In genomic region chr5:58071566-58071965, GRCh38 we compare ENCODE assay signal across 13 cellular contexts.
A peak's percentile ranks its signal among the peaks of the same experiment; 100 is the strongest.
DNase-seq lines count a peak whose midpoint lies in the region; ATAC-seq and TF ChIP-seq lines count a peak whose summit lies in the region.
"Had no signal": no experiment of that assay in that cellular context is flagged by ENCODE, and none has a peak within 500 bp of the region (broad histone marks: within the 10 kb centered on the region; RNA-seq: fewer than 3 reads in every experiment).

No MANE protein-coding gene starts in this region.

- no peak overlapping the region for H2AFZ ChIP-seq in neuronal stem cell (ENCODE audit: low read length)

- intact Hi-C loops in left ventricle myocardium inferior (cut with micrococcal nuclease), result no loop called here
- intact Hi-C loops in activated CD4-positive, alpha-beta memory T cell treated with anti-CD3 and anti-CD28 coated beads for 36 hours (cut with micrococcal nuclease), result no loop called here

- H3K36me3 Mint-ChIP-seq in activated CD4-positive, alpha-beta memory T cell treated with anti-CD3 and anti-CD28 coated beads for 36 hours, result no peaks in the 10 kb centered on the region
- H3K36me3 Mint-ChIP-seq: activated naive CD4-positive, alpha-beta T cell treated with anti-CD3 and anti-CD28 coated beads, Interleukin-2, amount 10 ng/mL, durations not matched to agents 7 days and 5 days had no signal

- no peak overlapping the region for H3K4ac ChIP-seq in neuronal stem cell (ENCODE audit: low read length)

- H3K27ac Mint-ChIP-seq in activated CD4-positive, alpha-beta memory T cell treated with anti-CD3 and anti-CD28 coated beads for 36 hours, result no peak overlapping the region
- H3K27ac Mint-ChIP-seq: activated naive CD4-positive, alpha-beta T cell treated with anti-CD3 and anti-CD28 coated beads, Interleukin-2, amount 10 ng/mL, durations not matched to agents 7 days and 5 days; B cell had no signal

- H3K27me3 Mint-ChIP-seq in activated CD4-positive, alpha-beta memory T cell treated with anti-CD3 and anti-CD28 coated beads for 36 hours, result no peaks in the 10 kb centered on the region
- H3K27me3 Mint-ChIP-seq: activated naive CD4-positive, alpha-beta T cell treated with anti-CD3 and anti-CD28 coated beads, Interleukin-2, amount 10 ng/mL, durations not matched to agents 7 days and 5 days; B cell had no signal

- no peak overlapping the region for H3K18ac ChIP-seq in neuronal stem cell (ENCODE audit: low read length)

- H2BK120ac ChIP-seq in neuronal stem cell (ENCODE audit: low read depth, low read length), result no peak overlapping the region

- H4K8ac ChIP-seq in neuronal stem cell (ENCODE audit: low read depth, low read length), result no peak overlapping the region

- H3K4me1 ChIP-seq in HUES48 (ENCODE audit: control insufficient read depth, insufficient read depth, low read length) (peaks cover 3% of the 10 kb centered on the region; the same call in 1 of the 2 replicates), left ventricle myocardium inferior (peaks cover 63% of the 10 kb centered on the region), neuronal stem cell (ENCODE audit: control insufficient read depth in 2 of 2, insufficient read depth in 1 of 2, low read depth in 1 of 2, low read length in 2 of 2) (peaks cover 7 to 37% of the 10 kb centered on the region in 2 donors), SJCRH30 (0 out of 2 replicates have a peak, but pooled peaks cover 4% of the 10 kb centered on the region)
- H3K4me1 ChIP-seq: upper lobe of right lung had no signal

- no peak overlapping the region for H3K14ac ChIP-seq in neuronal stem cell (ENCODE audit: low read length)

- H2BK12ac ChIP-seq in neuronal stem cell (ENCODE audit: low read length), result no peak overlapping the region

- H3K4me2 ChIP-seq in neuronal stem cell (ENCODE audit: insufficient read depth, low read length, poor library complexity, severe bottlenecking), result no peak overlapping the region

- H3K27me3 ChIP-seq in HUES48 (ENCODE audit: control insufficient read depth, insufficient read depth, low read length) (no peaks in the 10 kb centered on the region), left ventricle myocardium inferior (ENCODE audit: low read depth) (no peaks in the 10 kb centered on the region), neuronal stem cell (ENCODE audit: control insufficient read depth in 3 of 3, insufficient read depth in 3 of 3, low read depth in 1 of 3, low read length in 3 of 3) (no peaks in the 10 kb centered on the region), SJCRH30 (no peaks in the 10 kb centered on the region)
- H3K27me3 ChIP-seq: upper lobe of right lung had no signal

- H3K9ac ChIP-seq in HUES48 (ENCODE audit: low read depth, low read length) (no peak overlapping the region), neuronal stem cell (ENCODE audit: low read depth, low read length, poor library complexity) (no peak overlapping the region)

- H3K9me3 Mint-ChIP-seq in activated CD4-positive, alpha-beta memory T cell treated with anti-CD3 and anti-CD28 coated beads for 36 hours, result no peaks in the 10 kb centered on the region
- H3K9me3 Mint-ChIP-seq: activated naive CD4-positive, alpha-beta T cell treated with anti-CD3 and anti-CD28 coated beads, Interleukin-2, amount 10 ng/mL, durations not matched to agents 7 days and 5 days had no signal

- ATAC-seq in GM21825 (IDR thresholded peaks at IDR 0.05; ENCODE audit: unreplicated experiment), result no peak
- ATAC-seq: upper lobe of right lung had no signal

- DNase-seq in UCSD-AML1 (lab: John Stamatoyannopoulos, UW; ENCODE audit: unreplicated experiment) (peak; percentile 35), left ventricle myocardium inferior (peak; percentile 61), neuronal stem cell (ENCODE audit: low spot score) (peak; percentile 29), SJCRH30 (no peak), inferior parietal cortex (ENCODE audit: extremely low spot score) (no peak)
- no peak for DNase-seq in activated CD4-positive, alpha-beta memory T cell treated with anti-CD3 and anti-CD28 coated beads for 36 hours
- DNase-seq: activated naive CD4-positive, alpha-beta T cell treated with anti-CD3 and anti-CD28 coated beads, Interleukin-2, amount 10 ng/mL, durations not matched to agents 7 days and 5 days; NCI-H1105 treated with DMSO at 0.1 percent for 48 hours; SHP77 treated with DMSO at 0.1 percent for 48 hours; upper lobe of right lung had no signal

- H3K36me3 ChIP-seq in HUES48 (ENCODE audit: control insufficient read depth, insufficient read depth, low read length), result no peaks in the 10 kb centered on the region
- H3K36me3 ChIP-seq in left ventricle myocardium inferior, result no peaks in the 10 kb centered on the region
- H3K36me3 ChIP-seq in neuronal stem cell (replicated peaks in 1 of 2; ENCODE audit: control insufficient read depth in 2 of 2, insufficient read depth in 2 of 2, low read length in 2 of 2), result no peaks in the 10 kb centered on the region
- H3K36me3 ChIP-seq in SJCRH30, result no peaks in the 10 kb centered on the region
- H3K36me3 ChIP-seq: upper lobe of right lung had no signal

- H2BK5ac ChIP-seq in neuronal stem cell (ENCODE audit: low read length), result no peak overlapping the region

- POLR2A ChIA-PET in activated CD4-positive, alpha-beta memory T cell treated with anti-CD3 and anti-CD28 coated beads for 36 hours (lab: Charles Lee), result no interaction called here

- no peak overlapping the region for H2AK5ac ChIP-seq in neuronal stem cell (ENCODE audit: low read depth, low read length)

- H3K23ac ChIP-seq in neuronal stem cell (ENCODE audit: low read depth, low read length, poor library complexity), result no peak overlapping the region

- H3K4me3 Mint-ChIP-seq in activated CD4-positive, alpha-beta memory T cell treated with anti-CD3 and anti-CD28 coated beads for 36 hours, result no peak overlapping the region
- H3K4me3 Mint-ChIP-seq: activated naive CD4-positive, alpha-beta T cell treated with anti-CD3 and anti-CD28 coated beads, Interleukin-2, amount 10 ng/mL, durations not matched to agents 7 days and 5 days; B cell had no signal

- no peak overlapping the region for H4K91ac ChIP-seq in neuronal stem cell (ENCODE audit: low read depth, low read length, poor library complexity)

- TF ChIP-seq CTCF in left ventricle myocardium inferior (IDR thresholded peaks at IDR 0.05; ENCODE audit: borderline replicate concordance), result no peak

- H3K27ac ChIP-seq in HUES48 (ENCODE audit: low read depth, low read length) (peak overlapping the region; percentile 33), left ventricle myocardium inferior (replicated peaks) (peak overlapping the region; percentile 88), neuronal stem cell (replicated peaks; ENCODE audit: low read length) (no peak overlapping the region), SJCRH30 (no peak overlapping the region)
- H3K27ac ChIP-seq: upper lobe of right lung had no signal

- CTCF ChIA-PET in activated CD4-positive, alpha-beta memory T cell treated with anti-CD3 and anti-CD28 coated beads for 36 hours (lab: Charles Lee), result no interaction called here

- no peak overlapping the region for H2BK15ac ChIP-seq in neuronal stem cell (ENCODE audit: low read length)

- no peaks in the 10 kb centered on the region for H3K4me1 Mint-ChIP-seq in activated CD4-positive, alpha-beta memory T cell treated with anti-CD3 and anti-CD28 coated beads for 36 hours (ENCODE audit: low read depth)
- H3K4me1 Mint-ChIP-seq: activated naive CD4-positive, alpha-beta T cell treated with anti-CD3 and anti-CD28 coated beads, Interleukin-2, amount 10 ng/mL, durations not matched to agents 7 days and 5 days; B cell had no signal

- peaks cover 2% of the 10 kb centered on the region for H3K79me1 ChIP-seq in neuronal stem cell (ENCODE audit: low read depth, low read length)

- no CpG with 5 or more reads among the region's 4 CpGs for WGBS in neuronal stem cell (ENCODE audit: extremely low coverage in 2 of 2, insufficient read length in 2 of 2, insufficient replicate concordance in 1 of 2), 2 donors

- H3K4me3 ChIP-seq in HUES48 (ENCODE audit: low read depth, low read length) (no peak overlapping the region), left ventricle myocardium inferior (peak overlapping the region; percentile 37), neuronal stem cell (ENCODE audit: low read length in 2 of 2) (no peak overlapping the region), SJCRH30 (no peak overlapping the region)
- H3K4me3 ChIP-seq: upper lobe of right lung had no signal

- H3K9me3 ChIP-seq in HUES48 (ENCODE audit: control insufficient read depth, insufficient read depth, low read length) (no peaks in the 10 kb centered on the region), left ventricle myocardium inferior (replicated peaks) (no peaks in the 10 kb centered on the region), neuronal stem cell (replicated peaks in 1 of 2; ENCODE audit: control insufficient read depth in 2 of 2, insufficient read depth in 1 of 2, low read depth in 1 of 2, low read length in 2 of 2) (no peaks in the 10 kb centered on the region), SJCRH30 (replicated peaks) (no peaks in the 10 kb centered on the region)
- H3K9me3 ChIP-seq: upper lobe of right lung had no signal

Comparison
In these comparisons a context has a peak if more than half of its experiments do, and no peak if none do; other contexts are left out.
1. H3K27ac ChIP-seq: peak in HUES48 (single experiment) and left ventricle myocardium inferior (single experiment); none in neuronal stem cell (single experiment) and SJCRH30 (single experiment).
2. DNase-seq: peak in UCSD-AML1 (single experiment), left ventricle myocardium inferior (single experiment) and neuronal stem cell (single experiment); none in SJCRH30 (0 of 2), inferior parietal cortex (single experiment) and activated CD4-positive, alpha-beta memory T cell treated with anti-CD3 and anti-CD28 coated beads for 36 hours (single experiment).